In the genomic region with DNA sequence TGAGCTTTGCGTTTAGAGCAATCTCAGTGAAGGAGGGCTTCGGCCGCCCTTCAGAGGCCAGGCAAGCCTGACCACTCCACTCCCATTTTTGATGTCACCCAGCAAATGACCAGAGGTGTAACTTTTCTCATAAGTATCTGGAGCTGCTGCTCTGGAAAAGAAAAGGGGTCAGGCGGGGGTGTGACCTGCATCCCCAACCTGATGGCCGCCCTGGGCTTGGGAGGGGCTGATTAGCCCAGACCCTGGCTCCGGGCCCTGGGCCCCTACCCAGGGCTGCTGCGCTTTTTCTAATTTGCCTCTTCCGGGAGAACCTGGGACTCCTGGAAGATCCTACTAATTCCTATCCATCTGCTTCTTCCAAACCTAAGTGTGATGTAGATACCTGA, we compare ENCODE assay signal across 16 cellular contexts. TPM values are rescaled to one million over a fixed set of nuclear protein-coding genes. Genes with fewer than 3 reads are reported as not detected.
DNase-seq lines count a peak whose midpoint lies in the region; ATAC-seq and TF ChIP-seq lines count a peak whose summit lies in the region.
"Had no signal": no experiment of that assay in that cellular context is flagged by ENCODE, and none has a peak within 500 bp of the region (broad histone marks: within the 10 kb centered on the region; RNA-seq: fewer than 3 reads in every experiment).

No MANE protein-coding gene starts in this region.

- no peak overlapping the region for H2BK5ac ChIP-seq in neuronal stem cell (ENCODE audit: low read length)

- H2BK12ac ChIP-seq in neuronal stem cell (ENCODE audit: low read length): no peak overlapping the region

- no peak for ATAC-seq in HG02798 (IDR thresholded peaks at IDR 0.05; ENCODE audit: poor library complexity, unreplicated experiment)

- peaks cover 0 to 6% (median 0%) of the 10 kb centered on the region in 3 donors for H3K9me3 Mint-ChIP-seq in IgD-negative memory B cell
- H3K9me3 Mint-ChIP-seq in glutamatergic neuron (ENCODE audit: unreplicated experiment): peaks cover 12% of the 10 kb centered on the region
- no peaks in the 10 kb centered on the region for H3K9me3 Mint-ChIP-seq in neural crest cell

- H3K36me3 ChIP-seq in neuronal stem cell (replicated peaks in 1 of 2; ENCODE audit: control insufficient read depth in 2 of 2, insufficient read depth in 2 of 2, low read length in 2 of 2): no peaks in the 10 kb centered on the region
- H3K36me3 ChIP-seq: BLaER1 treated with 17β-estradiol and CSF1 and Interleukin-3, amounts not matched to agents 10 nM and 100 nM had no signal

- no peak overlapping the region for H2AFZ ChIP-seq in neuronal stem cell (ENCODE audit: low read length)
- H2AFZ ChIP-seq: GM23248 had no signal

- peaks cover 3 to 11% (median 7%) of the 10 kb centered on the region in 3 donors for H3K4me1 Mint-ChIP-seq in IgD-negative memory B cell
- H3K4me1 Mint-ChIP-seq in glutamatergic neuron (ENCODE audit: low read depth, unreplicated experiment): peaks cover 19% of the 10 kb centered on the region
- H3K4me1 Mint-ChIP-seq in neural crest cell: peaks cover 24% of the 10 kb centered on the region

- H3K27me3 ChIP-seq in neuronal stem cell (ENCODE audit: control insufficient read depth in 3 of 3, insufficient read depth in 3 of 3, low read depth in 1 of 3, low read length in 3 of 3): peaks cover 28 to 85% (median 54%) of the 10 kb centered on the region in 3 experiments

- no peak overlapping the region for H3K18ac ChIP-seq in neuronal stem cell (ENCODE audit: low read length)

- no peak overlapping the region for H3K4me2 ChIP-seq in neuronal stem cell (ENCODE audit: insufficient read depth, low read length, poor library complexity, severe bottlenecking)

- no peak overlapping the region for H2AK5ac ChIP-seq in neuronal stem cell (ENCODE audit: low read depth, low read length)

- peaks cover 0 to 9% of the 10 kb centered on the region in 2 donors for H3K4me1 ChIP-seq in neuronal stem cell (ENCODE audit: control insufficient read depth in 2 of 2, insufficient read depth in 1 of 2, low read depth in 1 of 2, low read length in 2 of 2)

- TF ChIP-seq CTCF in GM13976 (IDR thresholded peaks at IDR 0.05; ENCODE audit: borderline replicate concordance, control extremely low read depth, extremely low read depth, insufficient read depth, missing control alignments) (no peak), glutamatergic neuron (IDR thresholded peaks at IDR 0.05; ENCODE audit: partially characterized antibody, unreplicated experiment) (no peak), neural crest cell (conservative IDR thresholded peaks at IDR 0.05) (no peak)

- no peak overlapping the region for H3K27ac ChIP-seq in neuronal stem cell (replicated peaks; ENCODE audit: low read length)
- H3K27ac ChIP-seq: BLaER1 treated with 17β-estradiol and CSF1 and Interleukin-3, amounts not matched to agents 10 nM and 100 nM; GM23248 had no signal

- no peak overlapping the region for H2BK120ac ChIP-seq in neuronal stem cell (ENCODE audit: low read depth, low read length)

- H3K4me3 ChIP-seq in neuronal stem cell (ENCODE audit: low read length in 2 of 2): no peak overlapping the region
- H3K4me3 ChIP-seq: GM23248 had no signal

- H2BK15ac ChIP-seq in neuronal stem cell (ENCODE audit: low read length): no peak overlapping the region

- no CpG with 5 or more reads among the region's 8 CpGs for WGBS in neuronal stem cell (ENCODE audit: extremely low coverage in 2 of 2, insufficient read length in 2 of 2, insufficient replicate concordance in 1 of 2), 2 donors

- in situ Hi-C loops in GM13976 (cut with MboI; ENCODE audit: low sequenced_read_pairs, unreplicated experiment): loop anchor here (25.0 kb wide), 1 partner anchor 936 kb away; no protein-coding TSS in a partner anchor

- H3K4me3 Mint-ChIP-seq in IgD-negative memory B cell: no peak overlapping the region
- H3K4me3 Mint-ChIP-seq in glutamatergic neuron (ENCODE audit: unreplicated experiment): peak overlapping the region; percentile 32
- peak overlapping the region; percentile 47 for H3K4me3 Mint-ChIP-seq in neural crest cell

- peak overlapping the region in 2 of 3 donors; percentile 4 to 56 for H3K27ac Mint-ChIP-seq in IgD-negative memory B cell
- H3K27ac Mint-ChIP-seq in glutamatergic neuron (ENCODE audit: unreplicated experiment): no peak overlapping the region
- no peak overlapping the region for H3K27ac Mint-ChIP-seq in neural crest cell (ENCODE audit: unreplicated experiment)
- H3K27ac Mint-ChIP-seq: CD4-positive, CD25-positive, alpha-beta regulatory T cell; H9 had no signal

- DNase-seq in GM13976 (ENCODE audit: low spot score) (peak; percentile 8), glutamatergic neuron (no peak), neural crest cell (ENCODE audit: low read depth, low spot score) (no peak), neuronal stem cell (ENCODE audit: low spot score) (no peak), NCI-H2081 treated with DMSO at 0.1 percent for 48 hours (lab: John Stamatoyannopoulos, UW) (no peak), middle frontal gyrus (ENCODE audit: extremely low spot score, low spot score) (no peak)
- DNase-seq: ACHN; CD4-positive, CD25-positive, alpha-beta regulatory T cell; DMS53; GM23248; H9 had no signal

- H4K91ac ChIP-seq in neuronal stem cell (ENCODE audit: low read depth, low read length, poor library complexity): no peak overlapping the region

- H3K27me3 Mint-ChIP-seq in IgD-negative memory B cell (peaks cover 46% of the 10 kb centered on the region), glutamatergic neuron (ENCODE audit: unreplicated experiment) (peaks cover 13% of the 10 kb centered on the region), neural crest cell (ENCODE audit: low read depth) (peaks cover 88% of the 10 kb centered on the region)

- H3K9me3 ChIP-seq in neuronal stem cell (replicated peaks in 1 of 2; ENCODE audit: control insufficient read depth in 2 of 2, insufficient read depth in 1 of 2, low read depth in 1 of 2, low read length in 2 of 2): peaks cover 0 to 2% of the 10 kb centered on the region in 2 donors

- no peak overlapping the region for H3K23ac ChIP-seq in neuronal stem cell (ENCODE audit: low read depth, low read length, poor library complexity)

- H3K79me1 ChIP-seq in neuronal stem cell (ENCODE audit: low read depth, low read length): no peaks in the 10 kb centered on the region

- no peak overlapping the region for H3K4ac ChIP-seq in neuronal stem cell (ENCODE audit: low read length)

- no peak overlapping the region for H3K9ac ChIP-seq in neuronal stem cell (ENCODE audit: low read depth, low read length, poor library complexity)
- H3K9ac ChIP-seq: BLaER1 treated with 17β-estradiol and CSF1 and Interleukin-3, amounts not matched to agents 10 nM and 100 nM; GM23248 had no signal

- H3K36me3 Mint-ChIP-seq in IgD-negative memory B cell (no peaks in the 10 kb centered on the region), glutamatergic neuron (ENCODE audit: unreplicated experiment) (no peaks in the 10 kb centered on the region), neural crest cell (ENCODE audit: low read depth) (no peaks in the 10 kb centered on the region)
- H3K36me3 Mint-ChIP-seq: CD4-positive, CD25-positive, alpha-beta regulatory T cell had no signal

- H3K14ac ChIP-seq in neuronal stem cell (ENCODE audit: low read length): no peak overlapping the region

- H4K8ac ChIP-seq in neuronal stem cell (ENCODE audit: low read depth, low read length): no peak overlapping the region

RNA-seq across cellular contexts. Expression of gene EBF3, which starts 9.6 kb away (rescaled TPM):
- not detected for polyA plus RNA-seq in IgD-negative memory B cell
- total RNA-seq in glutamatergic neuron (ENCODE audit: unreplicated experiment): 544 TPM
- 11.2 and 11.6 TPM in 2 replicates for total RNA-seq in neural crest cell
- polyA plus RNA-seq in neuronal stem cell (2013, experiment 1 of 2): 3.3 TPM
- 3.1 TPM for polyA plus RNA-seq in neuronal stem cell (2013, experiment 2 of 2)
- total RNA-seq: A172; CD4-positive, CD25-positive, alpha-beta regulatory T cell; HT1080 had no signal
- polyA plus RNA-seq: CD4-positive, CD25-positive, alpha-beta regulatory T cell had no signal

Comparison
In these comparisons a context has a peak if more than half of its experiments do, and no peak if none do; other contexts are left out.
1. H3K27ac Mint-ChIP-seq: peak in IgD-negative memory B cell (2 of 3); none in glutamatergic neuron (single experiment) and neural crest cell (single experiment).
2. H3K4me3 Mint-ChIP-seq: peak in glutamatergic neuron (single experiment) and neural crest cell (single experiment); none in IgD-negative memory B cell (0 of 4).
3. RNA of gene EBF3, which starts 9.6 kb away (total RNA-seq): 544 TPM in glutamatergic neuron (single experiment); 11.2 to 11.6 TPM in neural crest cell; every median in the first group is over 10 times any median in the second.